In genomic region chr3:108342829-108343478, GRCh38 we compare ENCODE assay signal across 10 cellular contexts. TPM values are rescaled to one million over a fixed set of nuclear protein-coding genes. Genes with fewer than 3 reads are reported as not detected.
DNase-seq lines count a peak whose midpoint lies in the region; ATAC-seq and TF ChIP-seq lines count a peak whose summit lies in the region.
"Had no signal": no experiment of that assay in that cellular context is flagged by ENCODE, and none has a peak within 500 bp of the region (broad histone marks: within the 10 kb centered on the region; RNA-seq: fewer than 3 reads in every experiment).

No MANE protein-coding gene starts in this region.

- peak; percentile 87 for ATAC-seq in GM18502 (IDR thresholded peaks at IDR 0.05; ENCODE audit: poor library complexity, unreplicated experiment)
- ATAC-seq in GM21723 (IDR thresholded peaks at IDR 0.05; ENCODE audit: unreplicated experiment) = peak; percentile 52
- peak; percentile 62 for ATAC-seq in IMR-90 (ENCODE audit: low read depth)
- ATAC-seq: heart left ventricle had no signal

- H2AFZ ChIP-seq in IMR-90 (replicated peaks; ENCODE audit: low read length, poor library complexity) = no peak overlapping the region

- no peak overlapping the region for H3K23ac ChIP-seq in IMR-90 (ENCODE audit: low read depth, low read length)

- no peaks in the 10 kb centered on the region for H3K9me3 ChIP-seq in IMR-90 (ENCODE audit: control insufficient read depth, insufficient read depth, low read length)
- H3K9me3 ChIP-seq: heart left ventricle had no signal

- BruUV-seq in IMR-90 (replicated peaks; lab: Mats Ljungman, UMichigan) = no TSS peak

- no peaks in the 10 kb centered on the region for H3K4me1 ChIP-seq in IMR-90 (ENCODE audit: control insufficient read depth, insufficient read depth, low read length)

- H4K8ac ChIP-seq in IMR-90 (ENCODE audit: low read depth in 2 of 2, low read length in 2 of 2) = no peak overlapping the region

- no peak overlapping the region for H4K5ac ChIP-seq in IMR-90 (ENCODE audit: low read depth, low read length)

- H3K14ac ChIP-seq in IMR-90 (replicated peaks; ENCODE audit: low read depth, low read length) = no peak overlapping the region

- H4K91ac ChIP-seq in IMR-90 (ENCODE audit: insufficient read depth, low read depth, low read length) = no peak overlapping the region

- H2BK120ac ChIP-seq in IMR-90 (ENCODE audit: low read depth, low read length) = no peak overlapping the region

- peak; percentile 69 for DNase-seq in IMR-90
- DNase-seq in fibroblast of peridontal ligament (ENCODE audit: extremely low read depth) = peak; percentile 43
- DNase-seq in hippocampal formation (lab: John Stamatoyannopoulos, UW) = no peak
- no peak for DNase-seq in head of caudate nucleus
- no peak for DNase-seq in ACHN
- DNase-seq in activated CD8-positive, alpha-beta memory T cell treated with anti-CD3 and anti-CD28 coated beads, Interleukin-2, amount 50 U/mL, for 48 hours = no peak
- DNase-seq: heart left ventricle had no signal

- no peak overlapping the region for H2BK5ac ChIP-seq in IMR-90 (ENCODE audit: low read depth, low read length, poor library complexity, severe bottlenecking)

- TF ChIP-seq CTCF in IMR-90 (conservative IDR thresholded peaks at IDR 0.05; ENCODE audit: low read depth, low read length) = no peak

- no peaks in the 10 kb centered on the region for H3K9me1 ChIP-seq in IMR-90 (ENCODE audit: insufficient read depth, low read length)

- H4K20me1 ChIP-seq in IMR-90 (ENCODE audit: insufficient read depth, low read length) = no peaks in the 10 kb centered on the region

- H3K79me1 ChIP-seq in IMR-90 (ENCODE audit: low read depth in 1 of 2, low read length in 2 of 2) = no peaks in the 10 kb centered on the region

- dilution Hi-C loops in IMR-90 (cut with HindIII; ENCODE audit: low sequenced_read_pairs, unreplicated experiment) = no loop called here

- no peak overlapping the region for H2AK5ac ChIP-seq in IMR-90 (ENCODE audit: low read depth, low read length)

- no peaks in the 10 kb centered on the region for H3K36me3 ChIP-seq in IMR-90 (ENCODE audit: control insufficient read depth, insufficient read depth, low read length)
- H3K36me3 ChIP-seq: heart left ventricle had no signal

- H3K56ac ChIP-seq in IMR-90 (ENCODE audit: extremely low read depth, insufficient read depth, low read length) = no peak overlapping the region

- no peak for TF ChIP-seq POLR2A in IMR-90 (IDR thresholded peaks at IDR 0.05; ENCODE audit: low read depth, low read length)

- H3K4ac ChIP-seq in IMR-90 (ENCODE audit: low read depth, low read length) = no peak overlapping the region

- intact Hi-C loops in IMR-90 (cut with micrococcal nuclease) (no loop called here), head of caudate nucleus (cut with DNase I) (no loop called here)

- no peak for TF ChIP-seq RAD21 in IMR-90 (IDR thresholded peaks at IDR 0.05; ENCODE audit: low read length)

- no peak overlapping the region for H2BK15ac ChIP-seq in IMR-90 (ENCODE audit: low read depth, low read length)

- CTCF ChIA-PET in IMR-90 (lab: Yijun Ruan, JAX) = no interaction called here

- H3K27me3 ChIP-seq in IMR-90 (ENCODE audit: control insufficient read depth, insufficient read depth, low read length) = no peaks in the 10 kb centered on the region; the same call in none of the 2 replicates
- H3K27me3 ChIP-seq: heart left ventricle had no signal

- in situ Hi-C loops in IMR-90 (cut with MboI; ENCODE audit: low sequenced_read_pairs) = no loop called here
- in situ Hi-C loops in ACHN (cut with HindIII; ENCODE audit: low pct_ligation_motif_present, low pct_unique_long_range_greater_than_20kb, low sequenced_read_pairs) = no loop called here

- no peak overlapping the region for H3K4me3 ChIP-seq in IMR-90 (ENCODE audit: insufficient read depth, low read depth, low read length)
- H3K4me3 ChIP-seq: heart left ventricle had no signal

- no CpG with 5 or more reads among the region's 4 CpGs for WGBS in IMR-90 (ENCODE audit: extremely low coverage in 2 of 2, insufficient read length in 1 of 2), 2 experiments

- H2AK9ac ChIP-seq in IMR-90 (replicated peaks; ENCODE audit: low read depth, low read length, poor library complexity) = no peak overlapping the region

- POLR2A ChIA-PET in IMR-90 (lab: Charles Lee; ENCODE audit: unreplicated experiment) = no interaction called here

- H3K18ac ChIP-seq in IMR-90 (ENCODE audit: low read depth, low read length) = no peak overlapping the region

- no peak overlapping the region for H3K27ac ChIP-seq in IMR-90 (ENCODE audit: insufficient read depth, low read length)
- H3K27ac ChIP-seq: heart left ventricle had no signal

- H3K9ac ChIP-seq in IMR-90 (ENCODE audit: low read depth, low read length) = no peak overlapping the region

- no peak overlapping the region for H2BK20ac ChIP-seq in IMR-90 (ENCODE audit: low read depth, low read length)

- H3K4me2 ChIP-seq in IMR-90 (ENCODE audit: low read depth, low read length) = no peak overlapping the region

TF ChIP-seq in IMR-90, 13 proteins besides CTCF, POLR2A, EP300 and RAD21:
- TF ChIP-seq BHLHE40 (IDR thresholded peaks at IDR 0.05; ENCODE audit: low read depth, low read length) (no peak), FOS (IDR thresholded peaks at IDR 0.05; ENCODE audit: low read depth, low read length) (no peak), CHD1 (IDR thresholded peaks at IDR 0.05; ENCODE audit: low read depth, low read length) (no peak), MXI1 (IDR thresholded peaks at IDR 0.05; ENCODE audit: borderline replicate concordance, low read depth, low read length) (no peak), RCOR1 (IDR thresholded peaks at IDR 0.05; ENCODE audit: insufficient replicate concordance, low read length) (no peak), SMC3 (IDR thresholded peaks at IDR 0.05; ENCODE audit: low read depth, low read length) (no peak), MAZ (IDR thresholded peaks at IDR 0.05; ENCODE audit: borderline replicate concordance, low read depth, low read length) (no peak), CEBPB (IDR thresholded peaks at IDR 0.05; ENCODE audit: low read depth, low read length) (no peak), NFE2L2 (IDR thresholded peaks at IDR 0.05; ENCODE audit: low read depth, low read length) (no peak), MAFK (IDR thresholded peaks at IDR 0.05; ENCODE audit: low read depth, low read length) (no peak), USF2 (IDR thresholded peaks at IDR 0.05; ENCODE audit: low read depth, low read length) (no peak)
- TF ChIP-seq, protein P1, sequence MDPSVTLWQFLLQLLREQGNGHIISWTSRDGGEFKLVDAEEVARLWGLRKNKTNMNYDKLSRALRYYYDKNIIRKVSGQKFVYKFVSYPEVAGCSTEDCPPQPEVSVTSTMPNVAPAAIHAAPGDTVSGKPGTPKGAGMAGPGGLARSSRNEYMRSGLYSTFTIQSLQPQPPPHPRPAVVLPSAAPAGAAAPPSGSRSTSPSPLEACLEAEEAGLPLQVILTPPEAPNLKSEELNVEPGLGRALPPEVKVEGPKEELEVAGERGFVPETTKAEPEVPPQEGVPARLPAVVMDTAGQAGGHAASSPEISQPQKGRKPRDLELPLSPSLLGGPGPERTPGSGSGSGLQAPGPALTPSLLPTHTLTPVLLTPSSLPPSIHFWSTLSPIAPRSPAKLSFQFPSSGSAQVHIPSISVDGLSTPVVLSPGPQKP (IDR thresholded peaks at IDR 0.05; ENCODE audit: borderline replicate concordance, low read depth, low read length) = no peak

RNA-seq across cellular contexts. Expression of gene HHLA2, which starts 46.6 kb away (rescaled TPM):
- total RNA-seq in IMR-90 (2012; rRNA removed) = not detected in 2 replicates
- not detected in 2 replicates for polyA plus RNA-seq in IMR-90 (2012; rRNA removed)
- polyA plus RNA-seq in IMR-90 (2012; cell fraction: cytosol; rRNA removed) = not detected in 2 replicates
- polyA plus RNA-seq in IMR-90 (2012; cell fraction: nucleus; rRNA removed; ENCODE audit: low replicate concordance) = not detected in 2 replicates
- total RNA-seq: heart left ventricle, subcutaneous adipose tissue had no signal

Comparison
In these comparisons a context has a peak if more than half of its experiments do, and no peak if none do; other contexts are left out.
1. DNase-seq: peak in IMR-90 (single experiment) and fibroblast of peridontal ligament (single experiment); none in hippocampal formation (0 of 2), head of caudate nucleus (0 of 42), ACHN (single experiment) and activated CD8-positive, alpha-beta memory T cell treated with anti-CD3 and anti-CD28 coated beads, Interleukin-2, amount 50 U/mL, for 48 hours (single experiment).
2. Peak in every context shown above with its lines, with median percentiles within 50 percentile points of each other: ATAC-seq.